ENCODE assay signal across 1 cellular context in the genomic region with DNA sequence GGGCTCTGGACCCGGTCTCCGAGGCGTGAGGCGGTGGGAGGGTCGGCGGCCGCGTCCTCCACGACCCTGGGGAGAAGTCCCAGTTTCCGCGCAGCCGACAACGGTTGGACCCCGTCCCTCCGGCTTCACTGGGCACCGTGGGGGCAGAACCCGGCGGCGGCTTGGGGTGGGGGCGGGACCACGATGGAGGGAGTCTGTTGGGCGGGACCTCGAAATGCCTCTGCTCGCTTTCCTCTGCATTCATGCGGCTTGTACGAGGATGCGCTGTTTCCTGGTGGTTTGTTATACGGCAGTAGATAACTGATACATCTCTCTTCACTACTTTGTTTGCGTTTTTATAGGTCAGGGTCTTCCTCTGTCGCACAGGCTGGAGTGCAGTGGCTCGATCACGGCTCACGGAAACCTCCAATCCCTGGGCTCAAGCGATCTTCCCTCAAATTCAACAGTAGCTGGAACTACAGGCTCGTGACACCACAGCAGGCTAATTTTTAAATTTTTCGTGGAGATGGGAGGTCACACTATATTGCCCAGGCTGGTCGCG.
TF ChIP-seq lines count a peak whose summit lies in the region.

No MANE protein-coding gene starts in this region.

TF ChIP-seq in K562, 482 proteins besides CTCF, POLR2A, EP300 and RAD21 (continues in another document):
- TF ChIP-seq, protein P1, sequence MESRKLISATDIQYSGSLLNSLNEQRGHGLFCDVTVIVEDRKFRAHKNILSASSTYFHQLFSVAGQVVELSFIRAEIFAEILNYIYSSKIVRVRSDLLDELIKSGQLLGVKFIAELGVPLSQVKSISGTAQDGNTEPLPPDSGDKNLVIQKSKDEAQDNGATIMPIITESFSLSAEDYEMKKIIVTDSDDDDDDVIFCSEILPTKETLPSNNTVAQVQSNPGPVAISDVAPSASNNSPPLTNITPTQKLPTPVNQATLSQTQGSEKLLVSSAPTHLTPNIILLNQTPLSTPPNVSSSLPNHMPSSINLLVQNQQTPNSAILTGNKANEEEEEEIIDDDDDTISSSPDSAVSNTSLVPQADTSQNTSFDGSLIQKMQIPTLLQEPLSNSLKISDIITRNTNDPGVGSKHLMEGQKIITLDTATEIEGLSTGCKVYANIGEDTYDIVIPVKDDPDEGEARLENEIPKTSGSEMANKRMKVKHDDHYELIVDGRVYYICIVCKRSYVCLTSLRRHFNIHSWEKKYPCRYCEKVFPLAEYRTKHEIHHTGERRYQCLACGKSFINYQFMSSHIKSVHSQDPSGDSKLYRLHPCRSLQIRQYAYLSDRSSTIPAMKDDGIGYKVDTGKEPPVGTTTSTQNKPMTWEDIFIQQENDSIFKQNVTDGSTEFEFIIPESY (CRISPR knock-in tag; IDR thresholded peaks at IDR 0.05) = peak; percentile 82
- TF ChIP-seq CREB1 (IDR thresholded peaks at IDR 0.05) (no peak), CREB1 (CRISPR knock-in tag; IDR thresholded peaks at IDR 0.05) (no peak), NBN (IDR thresholded peaks at IDR 0.05; ENCODE audit: low read depth) (0 out of 2 replicates have a peak, but pooled peaks have one; percentile 6), RBM25 (IDR thresholded peaks at IDR 0.05; ENCODE audit: low read depth, low read length, severe bottlenecking) (peak; percentile 26), MAX (CRISPR knock-in tag; IDR thresholded peaks at IDR 0.05) (0 out of 2 replicates have a peak, but pooled peaks have one; percentile 14), U2AF1 (optimal IDR thresholded peaks at IDR 0.05; ENCODE audit: low read depth, low read length) (no peak), RB1 (IDR thresholded peaks at IDR 0.05; ENCODE audit: low read depth) (0 out of 2 replicates have a peak, but pooled peaks have one; percentile 2), KAT7 (CRISPR knock-in tag; IDR thresholded peaks at IDR 0.05; ENCODE audit: borderline replicate concordance) (0 out of 2 replicates have a peak, but pooled peaks have one; percentile 40), MNT (conservative IDR thresholded peaks at IDR 0.05) (peak; percentile 65 to 70; a peak in 3 of 4 replicates), ZNF431 (CRISPR knock-in tag; IDR thresholded peaks at IDR 0.05) (peak; percentile 5; the same call in 1 of the 2 replicates), RBFOX2 (IDR thresholded peaks at IDR 0.05; ENCODE audit: low read depth, low read length) (peak; percentile 57), NFRKB (IDR thresholded peaks at IDR 0.05; ENCODE audit: low read depth) (peak; percentile 14; the same call in 1 of the 2 replicates), ELF2 (CRISPR knock-in tag; IDR thresholded peaks at IDR 0.05) (0 out of 2 replicates have a peak, but pooled peaks have one; percentile 0), DPF2 (IDR thresholded peaks at IDR 0.05) (0 out of 2 replicates have a peak, but pooled peaks have one; percentile 11), FOXP4 (CRISPR knock-in tag; IDR thresholded peaks at IDR 0.05; ENCODE audit: borderline replicate concordance) (peak; percentile 74; the same call in 1 of the 2 replicates), CBX5 (IDR thresholded peaks at IDR 0.05; ENCODE audit: borderline replicate concordance, low read depth) (peak; percentile 15; the same call in 1 of the 2 replicates), KDM1A (IDR thresholded peaks at IDR 0.05) (0 out of 4 replicates have a peak, but pooled peaks of 1 of the 2 experiments have one; percentile 28), E4F1 (CRISPR knock-in tag; IDR thresholded peaks at IDR 0.05; ENCODE audit: borderline replicate concordance) (no peak), MAZ (CRISPR knock-in tag; conservative IDR thresholded peaks at IDR 0.05 in 1 of 2, IDR thresholded peaks at IDR 0.05 in 1 of 2) (peak in 1 of 2 experiments; percentile 67; a peak in 2 of 4 replicates), GATAD2A (IDR thresholded peaks at IDR 0.05) (no peak)
- TF ChIP-seq, protein P2, sequence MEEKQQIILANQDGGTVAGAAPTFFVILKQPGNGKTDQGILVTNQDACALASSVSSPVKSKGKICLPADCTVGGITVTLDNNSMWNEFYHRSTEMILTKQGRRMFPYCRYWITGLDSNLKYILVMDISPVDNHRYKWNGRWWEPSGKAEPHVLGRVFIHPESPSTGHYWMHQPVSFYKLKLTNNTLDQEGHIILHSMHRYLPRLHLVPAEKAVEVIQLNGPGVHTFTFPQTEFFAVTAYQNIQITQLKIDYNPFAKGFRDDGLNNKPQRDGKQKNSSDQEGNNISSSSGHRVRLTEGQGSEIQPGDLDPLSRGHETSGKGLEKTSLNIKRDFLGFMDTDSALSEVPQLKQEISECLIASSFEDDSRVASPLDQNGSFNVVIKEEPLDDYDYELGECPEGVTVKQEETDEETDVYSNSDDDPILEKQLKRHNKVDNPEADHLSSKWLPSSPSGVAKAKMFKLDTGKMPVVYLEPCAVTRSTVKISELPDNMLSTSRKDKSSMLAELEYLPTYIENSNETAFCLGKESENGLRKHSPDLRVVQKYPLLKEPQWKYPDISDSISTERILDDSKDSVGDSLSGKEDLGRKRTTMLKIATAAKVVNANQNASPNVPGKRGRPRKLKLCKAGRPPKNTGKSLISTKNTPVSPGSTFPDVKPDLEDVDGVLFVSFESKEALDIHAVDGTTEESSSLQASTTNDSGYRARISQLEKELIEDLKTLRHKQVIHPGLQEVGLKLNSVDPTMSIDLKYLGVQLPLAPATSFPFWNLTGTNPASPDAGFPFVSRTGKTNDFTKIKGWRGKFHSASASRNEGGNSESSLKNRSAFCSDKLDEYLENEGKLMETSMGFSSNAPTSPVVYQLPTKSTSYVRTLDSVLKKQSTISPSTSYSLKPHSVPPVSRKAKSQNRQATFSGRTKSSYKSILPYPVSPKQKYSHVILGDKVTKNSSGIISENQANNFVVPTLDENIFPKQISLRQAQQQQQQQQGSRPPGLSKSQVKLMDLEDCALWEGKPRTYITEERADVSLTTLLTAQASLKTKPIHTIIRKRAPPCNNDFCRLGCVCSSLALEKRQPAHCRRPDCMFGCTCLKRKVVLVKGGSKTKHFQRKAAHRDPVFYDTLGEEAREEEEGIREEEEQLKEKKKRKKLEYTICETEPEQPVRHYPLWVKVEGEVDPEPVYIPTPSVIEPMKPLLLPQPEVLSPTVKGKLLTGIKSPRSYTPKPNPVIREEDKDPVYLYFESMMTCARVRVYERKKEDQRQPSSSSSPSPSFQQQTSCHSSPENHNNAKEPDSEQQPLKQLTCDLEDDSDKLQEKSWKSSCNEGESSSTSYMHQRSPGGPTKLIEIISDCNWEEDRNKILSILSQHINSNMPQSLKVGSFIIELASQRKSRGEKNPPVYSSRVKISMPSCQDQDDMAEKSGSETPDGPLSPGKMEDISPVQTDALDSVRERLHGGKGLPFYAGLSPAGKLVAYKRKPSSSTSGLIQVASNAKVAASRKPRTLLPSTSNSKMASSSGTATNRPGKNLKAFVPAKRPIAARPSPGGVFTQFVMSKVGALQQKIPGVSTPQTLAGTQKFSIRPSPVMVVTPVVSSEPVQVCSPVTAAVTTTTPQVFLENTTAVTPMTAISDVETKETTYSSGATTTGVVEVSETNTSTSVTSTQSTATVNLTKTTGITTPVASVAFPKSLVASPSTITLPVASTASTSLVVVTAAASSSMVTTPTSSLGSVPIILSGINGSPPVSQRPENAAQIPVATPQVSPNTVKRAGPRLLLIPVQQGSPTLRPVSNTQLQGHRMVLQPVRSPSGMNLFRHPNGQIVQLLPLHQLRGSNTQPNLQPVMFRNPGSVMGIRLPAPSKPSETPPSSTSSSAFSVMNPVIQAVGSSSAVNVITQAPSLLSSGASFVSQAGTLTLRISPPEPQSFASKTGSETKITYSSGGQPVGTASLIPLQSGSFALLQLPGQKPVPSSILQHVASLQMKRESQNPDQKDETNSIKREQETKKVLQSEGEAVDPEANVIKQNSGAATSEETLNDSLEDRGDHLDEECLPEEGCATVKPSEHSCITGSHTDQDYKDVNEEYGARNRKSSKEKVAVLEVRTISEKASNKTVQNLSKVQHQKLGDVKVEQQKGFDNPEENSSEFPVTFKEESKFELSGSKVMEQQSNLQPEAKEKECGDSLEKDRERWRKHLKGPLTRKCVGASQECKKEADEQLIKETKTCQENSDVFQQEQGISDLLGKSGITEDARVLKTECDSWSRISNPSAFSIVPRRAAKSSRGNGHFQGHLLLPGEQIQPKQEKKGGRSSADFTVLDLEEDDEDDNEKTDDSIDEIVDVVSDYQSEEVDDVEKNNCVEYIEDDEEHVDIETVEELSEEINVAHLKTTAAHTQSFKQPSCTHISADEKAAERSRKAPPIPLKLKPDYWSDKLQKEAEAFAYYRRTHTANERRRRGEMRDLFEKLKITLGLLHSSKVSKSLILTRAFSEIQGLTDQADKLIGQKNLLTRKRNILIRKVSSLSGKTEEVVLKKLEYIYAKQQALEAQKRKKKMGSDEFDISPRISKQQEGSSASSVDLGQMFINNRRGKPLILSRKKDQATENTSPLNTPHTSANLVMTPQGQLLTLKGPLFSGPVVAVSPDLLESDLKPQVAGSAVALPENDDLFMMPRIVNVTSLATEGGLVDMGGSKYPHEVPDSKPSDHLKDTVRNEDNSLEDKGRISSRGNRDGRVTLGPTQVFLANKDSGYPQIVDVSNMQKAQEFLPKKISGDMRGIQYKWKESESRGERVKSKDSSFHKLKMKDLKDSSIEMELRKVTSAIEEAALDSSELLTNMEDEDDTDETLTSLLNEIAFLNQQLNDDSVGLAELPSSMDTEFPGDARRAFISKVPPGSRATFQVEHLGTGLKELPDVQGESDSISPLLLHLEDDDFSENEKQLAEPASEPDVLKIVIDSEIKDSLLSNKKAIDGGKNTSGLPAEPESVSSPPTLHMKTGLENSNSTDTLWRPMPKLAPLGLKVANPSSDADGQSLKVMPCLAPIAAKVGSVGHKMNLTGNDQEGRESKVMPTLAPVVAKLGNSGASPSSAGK (IDR thresholded peaks at IDR 0.05) = 0 out of 2 replicates have a peak, but pooled peaks have one; percentile 58
- TF ChIP-seq, protein P3, sequence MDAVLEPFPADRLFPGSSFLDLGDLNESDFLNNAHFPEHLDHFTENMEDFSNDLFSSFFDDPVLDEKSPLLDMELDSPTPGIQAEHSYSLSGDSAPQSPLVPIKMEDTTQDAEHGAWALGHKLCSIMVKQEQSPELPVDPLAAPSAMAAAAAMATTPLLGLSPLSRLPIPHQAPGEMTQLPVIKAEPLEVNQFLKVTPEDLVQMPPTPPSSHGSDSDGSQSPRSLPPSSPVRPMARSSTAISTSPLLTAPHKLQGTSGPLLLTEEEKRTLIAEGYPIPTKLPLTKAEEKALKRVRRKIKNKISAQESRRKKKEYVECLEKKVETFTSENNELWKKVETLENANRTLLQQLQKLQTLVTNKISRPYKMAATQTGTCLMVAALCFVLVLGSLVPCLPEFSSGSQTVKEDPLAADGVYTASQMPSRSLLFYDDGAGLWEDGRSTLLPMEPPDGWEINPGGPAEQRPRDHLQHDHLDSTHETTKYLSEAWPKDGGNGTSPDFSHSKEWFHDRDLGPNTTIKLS (IDR thresholded peaks at IDR 0.05; ENCODE audit: borderline replicate concordance, low read depth) = peak; percentile 27; the same call in 1 of the 2 replicates
- TF ChIP-seq, protein P4, sequence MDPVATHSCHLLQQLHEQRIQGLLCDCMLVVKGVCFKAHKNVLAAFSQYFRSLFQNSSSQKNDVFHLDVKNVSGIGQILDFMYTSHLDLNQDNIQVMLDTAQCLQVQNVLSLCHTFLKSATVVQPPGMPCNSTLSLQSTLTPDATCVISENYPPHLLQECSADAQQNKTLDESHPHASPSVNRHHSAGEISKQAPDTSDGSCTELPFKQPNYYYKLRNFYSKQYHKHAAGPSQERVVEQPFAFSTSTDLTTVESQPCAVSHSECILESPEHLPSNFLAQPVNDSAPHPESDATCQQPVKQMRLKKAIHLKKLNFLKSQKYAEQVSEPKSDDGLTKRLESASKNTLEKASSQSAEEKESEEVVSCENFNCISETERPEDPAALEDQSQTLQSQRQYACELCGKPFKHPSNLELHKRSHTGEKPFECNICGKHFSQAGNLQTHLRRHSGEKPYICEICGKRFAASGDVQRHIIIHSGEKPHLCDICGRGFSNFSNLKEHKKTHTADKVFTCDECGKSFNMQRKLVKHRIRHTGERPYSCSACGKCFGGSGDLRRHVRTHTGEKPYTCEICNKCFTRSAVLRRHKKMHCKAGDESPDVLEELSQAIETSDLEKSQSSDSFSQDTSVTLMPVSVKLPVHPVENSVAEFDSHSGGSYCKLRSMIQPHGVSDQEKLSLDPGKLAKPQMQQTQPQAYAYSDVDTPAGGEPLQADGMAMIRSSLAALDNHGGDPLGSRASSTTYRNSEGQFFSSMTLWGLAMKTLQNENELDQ (CRISPR knock-in tag; IDR thresholded peaks at IDR 0.05; ENCODE audit: borderline replicate concordance) = 0 out of 2 replicates have a peak, but pooled peaks have one; percentile 42
